Comparison of ENCODE assay signal across 9 cellular contexts in genomic region chr10:51074238-51075028, GRCh38. TPM values are rescaled to one million over a fixed set of nuclear protein-coding genes. Genes with fewer than 3 reads are reported as not detected.
A peak's percentile ranks its signal among the peaks of the same experiment; 100 is the strongest.
DNase-seq lines count a peak whose midpoint lies in the region; ATAC-seq and TF ChIP-seq lines count a peak whose summit lies in the region.
"Had no signal": no experiment of that assay in that cellular context is flagged by ENCODE, and none has a peak within 500 bp of the region (broad histone marks: within the 10 kb centered on the region; RNA-seq: fewer than 3 reads in every experiment).

Gene PRKG1 (plus strand): TSS chr10:51074487.

- no peak for TF ChIP-seq POLR2A in erythroblast (IDR thresholded peaks at IDR 0.05; ENCODE audit: low read length)

- H3K27ac ChIP-seq in KMS-11, result no peak within 1 kb of the TSS
- peak within 1 kb of the TSS; percentile 83 to 89 for H3K27ac ChIP-seq in aorta (ENCODE audit: low read depth in 1 of 2, low read length in 2 of 2)

- no peaks in the 10 kb centered on the region for H3K4me1 Mint-ChIP-seq in activated T-helper 17 cell treated with anti-CD3 and anti-CD28 coated beads, Interleukin-2, amount 50 U/mL, for 72 hours
- peaks cover 5 to 6% of the 10 kb centered on the region in 2 donors for H3K4me1 Mint-ChIP-seq in natural killer cell

- ATAC-seq in activated T-helper 17 cell treated with anti-CD3 and anti-CD28 coated beads, Interleukin-2, amount 50 U/mL, for 72 hours (replicated peaks), result peak; percentile 35
- peak in 1 of 3 donors; percentile 34 for ATAC-seq in natural killer cell
- peak; percentile 92 for ATAC-seq in aorta (ENCODE audit: low FRiP score)

- no peaks in the 10 kb centered on the region for H3K9me3 Mint-ChIP-seq in activated T-helper 17 cell treated with anti-CD3 and anti-CD28 coated beads, Interleukin-2, amount 50 U/mL, for 72 hours
- H3K9me3 Mint-ChIP-seq in natural killer cell, result no peaks in the 10 kb centered on the region

- peak within 1 kb of the TSS; percentile 74 for H3K4me3 Mint-ChIP-seq in activated T-helper 17 cell treated with anti-CD3 and anti-CD28 coated beads, Interleukin-2, amount 50 U/mL, for 72 hours
- H3K4me3 Mint-ChIP-seq in natural killer cell, result peak within 1 kb of the TSS; percentile 83

- DNase-seq in GM03348 (ENCODE audit: low spot score), result peak; percentile 90
- DNase-seq in germinal center (ENCODE audit: low spot score), result peak; percentile 5
- DNase-seq in natural killer cell, result no peak
- DNase-seq in aorta, result peak; percentile 90 to 93
- DNase-seq in erythroblast (lab: John Stamatoyannopoulos, UW), result no peak
- DNase-seq in stimulated activated CD4-positive, alpha-beta T cell treated with anti-CD3 and anti-CD28 coated beads, Interleukin-4, amount 100 ng/mL, for 24 hours, result no peak

- peak within 1 kb of the TSS; percentile 84 for H3K4me2 ChIP-seq in KMS-11

- no peaks in the 10 kb centered on the region for H3K36me3 Mint-ChIP-seq in activated T-helper 17 cell treated with anti-CD3 and anti-CD28 coated beads, Interleukin-2, amount 50 U/mL, for 72 hours (ENCODE audit: low read depth)
- no peaks in the 10 kb centered on the region for H3K36me3 Mint-ChIP-seq in natural killer cell

- H3K27me3 ChIP-seq in KMS-11 (ENCODE audit: insufficient read depth, low read depth) (no peaks in the 10 kb centered on the region), aorta (ENCODE audit: control insufficient read depth in 1 of 2, insufficient read depth in 2 of 2, low read length in 1 of 2) (no peaks in the 10 kb centered on the region)

- no peak within 1 kb of the TSS for H3K27ac Mint-ChIP-seq in activated T-helper 17 cell treated with anti-CD3 and anti-CD28 coated beads, Interleukin-2, amount 50 U/mL, for 72 hours
- H3K27ac Mint-ChIP-seq in natural killer cell, result no peak within 1 kb of the TSS

- H3K4me1 ChIP-seq in KMS-11 (ENCODE audit: low read depth, poor library complexity, severe bottlenecking), result peaks cover 8% of the 10 kb centered on the region
- peaks cover 0 to 2% of the 10 kb centered on the region in 2 donors for H3K4me1 ChIP-seq in aorta (ENCODE audit: control insufficient read depth in 1 of 2, insufficient read depth in 2 of 2, low read length in 2 of 2)

- peak within 1 kb of the TSS; percentile 92 for H2AFZ ChIP-seq in KMS-11 (ENCODE audit: low read depth)

- no peaks in the 10 kb centered on the region for H3K36me3 ChIP-seq in KMS-11 (ENCODE audit: insufficient read depth)
- H3K36me3 ChIP-seq in aorta (ENCODE audit: control insufficient read depth in 1 of 2, insufficient read depth in 2 of 2, low read length in 1 of 2), result no peaks in the 10 kb centered on the region

- H3K9ac ChIP-seq in KMS-11, result peak within 1 kb of the TSS; percentile 46; the same call in 1 of the 2 replicates

- WGBS in aorta, 2 donors, result 0 to 1% methylated on average over 59 of the region's 59 CpGs

- no peaks in the 10 kb centered on the region for H3K79me2 ChIP-seq in KMS-11 (ENCODE audit: insufficient read depth, low read depth)

- TF ChIP-seq CTCF in KMS-11 (conservative IDR thresholded peaks at IDR 0.05; ENCODE audit: low read depth, low read length) (no peak), natural killer cell (IDR thresholded peaks at IDR 0.05) (no peak)

- intact Hi-C loops in natural killer cell (cut with micrococcal nuclease), result no loop called here
- intact Hi-C loops in aorta (cut with DNase I), result loop anchor here (5.0 to 10.0 kb wide), 6 partner anchors 60 to 630 kb away; no protein-coding TSS in a partner anchor

- no peaks in the 10 kb centered on the region for H4K20me1 ChIP-seq in KMS-11 (ENCODE audit: insufficient read depth)

- no peaks in the 10 kb centered on the region for H3K9me3 ChIP-seq in aorta (ENCODE audit: control insufficient read depth, low read length)

- H3K27me3 Mint-ChIP-seq in activated T-helper 17 cell treated with anti-CD3 and anti-CD28 coated beads, Interleukin-2, amount 50 U/mL, for 72 hours, result peaks cover 41% of the 10 kb centered on the region
- peaks cover 26 to 63% of the 10 kb centered on the region in 2 donors for H3K27me3 Mint-ChIP-seq in natural killer cell (ENCODE audit: low read depth in 2 of 2)

- no peak within 1 kb of the TSS for H3K4me3 ChIP-seq in KMS-11 (IDR thresholded peaks at IDR 0.05; ENCODE audit: insufficient read depth, low read depth, low read length)
- H3K4me3 ChIP-seq in aorta (ENCODE audit: low read length in 2 of 2), result peak within 1 kb of the TSS; percentile 79 to 82

RNA-seq across cellular contexts. Expression of gene PRKG1, which starts in this region (rescaled TPM):
- under 1 TPM in 1 of 2 donors, not detected in 1; 0.42 TPM for total RNA-seq in activated T-helper 17 cell treated with anti-CD3 and anti-CD28 coated beads, Interleukin-2, amount 50 U/mL, for 72 hours
- under 1 TPM; 0.23 to 0.41 (median 0.35) TPM for total RNA-seq in natural killer cell
- total RNA-seq in aorta, result 100 to 1,000 TPM; 153 to 199 TPM
- 10 to 100 TPM; 26.2 to 35.7 TPM for polyA plus RNA-seq in aorta
- total RNA-seq: activated CD8-positive, alpha-beta memory T cell treated with anti-CD3 and anti-CD28 coated beads for 36 hours had no signal

Comparison
In these comparisons a context has a peak if more than half of its experiments do, and no peak if none do; other contexts are left out.
1. RNA of gene PRKG1 (total RNA-seq): 153 to 199 TPM in aorta; 0.42 TPM in activated T-helper 17 cell treated with anti-CD3 and anti-CD28 coated beads, Interleukin-2, amount 50 U/mL, for 72 hours and 0.23 to 0.41 TPM in natural killer cell; every median in the first group is over 100 times any median in the second.
2. Peak in ATAC-seq in activated T-helper 17 cell treated with anti-CD3 and anti-CD28 coated beads, Interleukin-2, amount 50 U/mL, for 72 hours; RNA of the gene not detected or under 1 TPM.
3. DNase-seq: peak in GM03348 (single experiment), germinal center (single experiment) and aorta (2 of 2); none in natural killer cell (single experiment), erythroblast (0 of 2) and stimulated activated CD4-positive, alpha-beta T cell treated with anti-CD3 and anti-CD28 coated beads, Interleukin-4, amount 100 ng/mL, for 24 hours (single experiment).